ENCODE assay signal across 8 cellular contexts in the genomic region with DNA sequence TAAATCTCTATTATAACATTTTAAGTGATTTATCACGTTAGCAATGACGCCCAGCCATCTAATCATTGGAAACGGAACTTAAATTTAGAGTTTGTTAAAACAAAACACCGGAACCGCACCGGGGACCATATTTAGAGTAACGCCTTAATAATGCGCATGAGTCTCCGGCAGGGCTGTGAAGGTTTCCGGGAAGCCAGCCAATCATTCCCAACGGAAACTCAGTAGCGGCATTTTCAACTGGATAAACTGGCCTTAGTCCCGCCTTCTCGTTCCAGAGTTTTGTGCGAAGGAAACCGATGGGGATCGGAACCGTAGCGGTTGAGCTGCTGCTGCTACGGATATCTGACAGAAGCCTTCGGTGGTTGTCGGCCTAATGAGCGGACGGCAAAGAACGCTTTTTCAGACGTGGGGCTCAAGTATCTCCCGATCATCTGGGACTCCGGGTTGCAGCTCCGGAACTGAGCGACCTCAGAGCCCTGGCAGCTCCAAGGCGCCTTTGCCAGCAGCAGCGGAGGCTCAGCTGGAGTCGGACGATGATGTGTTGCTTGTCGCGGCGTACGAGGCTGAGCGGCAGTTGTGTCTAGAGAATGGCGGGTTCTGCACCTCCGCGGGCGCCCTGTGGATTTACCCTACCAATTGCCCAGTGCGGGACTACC. TPM values are rescaled to one million over a fixed set of nuclear protein-coding genes. Genes with fewer than 3 reads are reported as not detected.
DNase-seq lines count a peak whose midpoint lies in the region; ATAC-seq and TF ChIP-seq lines count a peak whose summit lies in the region.

A gene with protein sequence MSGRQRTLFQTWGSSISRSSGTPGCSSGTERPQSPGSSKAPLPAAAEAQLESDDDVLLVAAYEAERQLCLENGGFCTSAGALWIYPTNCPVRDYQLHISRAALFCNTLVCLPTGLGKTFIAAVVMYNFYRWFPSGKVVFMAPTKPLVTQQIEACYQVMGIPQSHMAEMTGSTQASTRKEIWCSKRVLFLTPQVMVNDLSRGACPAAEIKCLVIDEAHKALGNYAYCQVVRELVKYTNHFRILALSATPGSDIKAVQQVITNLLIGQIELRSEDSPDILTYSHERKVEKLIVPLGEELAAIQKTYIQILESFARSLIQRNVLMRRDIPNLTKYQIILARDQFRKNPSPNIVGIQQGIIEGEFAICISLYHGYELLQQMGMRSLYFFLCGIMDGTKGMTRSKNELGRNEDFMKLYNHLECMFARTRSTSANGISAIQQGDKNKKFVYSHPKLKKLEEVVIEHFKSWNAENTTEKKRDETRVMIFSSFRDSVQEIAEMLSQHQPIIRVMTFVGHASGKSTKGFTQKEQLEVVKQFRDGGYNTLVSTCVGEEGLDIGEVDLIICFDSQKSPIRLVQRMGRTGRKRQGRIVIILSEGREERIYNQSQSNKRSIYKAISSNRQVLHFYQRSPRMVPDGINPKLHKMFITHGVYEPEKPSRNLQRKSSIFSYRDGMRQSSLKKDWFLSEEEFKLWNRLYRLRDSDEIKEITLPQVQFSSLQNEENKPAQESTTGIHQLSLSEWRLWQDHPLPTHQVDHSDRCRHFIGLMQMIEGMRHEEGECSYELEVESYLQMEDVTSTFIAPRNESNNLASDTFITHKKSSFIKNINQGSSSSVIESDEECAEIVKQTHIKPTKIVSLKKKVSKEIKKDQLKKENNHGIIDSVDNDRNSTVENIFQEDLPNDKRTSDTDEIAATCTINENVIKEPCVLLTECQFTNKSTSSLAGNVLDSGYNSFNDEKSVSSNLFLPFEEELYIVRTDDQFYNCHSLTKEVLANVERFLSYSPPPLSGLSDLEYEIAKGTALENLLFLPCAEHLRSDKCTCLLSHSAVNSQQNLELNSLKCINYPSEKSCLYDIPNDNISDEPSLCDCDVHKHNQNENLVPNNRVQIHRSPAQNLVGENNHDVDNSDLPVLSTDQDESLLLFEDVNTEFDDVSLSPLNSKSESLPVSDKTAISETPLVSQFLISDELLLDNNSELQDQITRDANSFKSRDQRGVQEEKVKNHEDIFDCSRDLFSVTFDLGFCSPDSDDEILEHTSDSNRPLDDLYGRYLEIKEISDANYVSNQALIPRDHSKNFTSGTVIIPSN (N-terminal part only) (plus strand): TSS at position 272 of the 656 bp plus-strand sequence. CDS start 102 bp downstream, at position 374.

- POLR2A ChIA-PET in WTC11 (lab: Charles Lee), result interaction anchor here (0.5 to 0.7 kb wide), 2 partner anchors 115 to 174 kb away, joined by 3 read pairs; a partner anchor contains a TSS

- no peaks in the 10 kb centered on the region for H3K36me3 ChIP-seq in ACC112 (ENCODE audit: insufficient read depth, low read length)

- H3K79me2 ChIP-seq in ACC112 (ENCODE audit: control insufficient read depth, insufficient read depth, low read length, unreplicated experiment), result peaks cover 73% of the 10 kb centered on the region

- peak within 1 kb of the TSS; percentile 95 for H3K27ac Mint-ChIP-seq in WTC11

- peak within 1 kb of the TSS; percentile 99 for H3K4me3 Mint-ChIP-seq in WTC11

- H3K27me3 Mint-ChIP-seq in WTC11 (ENCODE audit: low read depth), result no peaks in the 10 kb centered on the region

- H3K4me1 Mint-ChIP-seq in WTC11, result peaks cover 18% of the 10 kb centered on the region

- no peaks in the 10 kb centered on the region for H3K9me3 Mint-ChIP-seq in WTC11

- peak within 1 kb of the TSS; percentile 66 for H3K27ac ChIP-seq in ACC112 (ENCODE audit: low read depth, low read length)
- peak within 1 kb of the TSS; percentile 92 for H3K27ac ChIP-seq in caudate nucleus (ENCODE audit: low read depth, low read length)

- no peak for TF ChIP-seq CTCF in WTC11 (IDR thresholded peaks at IDR 0.05)

- DNase-seq in NCI-H226 (peak; percentile 95), WTC11 (ENCODE audit: low spot score) (peak; percentile 87), caudate nucleus (lab: John Stamatoyannopoulos, UW) (peak; percentile 19 to 98 (median 84)), iPS-NIHi7 (ENCODE audit: extremely low spot score) (peak; percentile 87), smooth muscle cell of the brain vasculature (ENCODE audit: low read depth, low spot score) (peak; percentile 94)

- ATAC-seq in GM18870 (IDR thresholded peaks at IDR 0.05; ENCODE audit: unreplicated experiment) (peak; percentile 40), HG03175 (IDR thresholded peaks at IDR 0.05; ENCODE audit: unreplicated experiment) (peak; percentile 45), WTC11 (peak; percentile 69)

- CTCF ChIA-PET in WTC11 (lab: Charles Lee), result interaction anchor here (0.6 to 0.8 kb wide), 3 partner anchors 117 to 222 kb away, joined by 3 to 4 read pairs (median 3); a partner anchor contains a TSS

- H2AFZ ChIP-seq in ACC112 (ENCODE audit: low read length, unreplicated experiment), result peak within 1 kb of the TSS; percentile 96

- H3K4me3 ChIP-seq in ACC112 (ENCODE audit: low read depth, low read length), result peak within 1 kb of the TSS; percentile 92

- no peaks in the 10 kb centered on the region for H3K27me3 ChIP-seq in ACC112 (ENCODE audit: insufficient read depth, low read length)

- H3K36me3 Mint-ChIP-seq in WTC11, result peaks cover 3% of the 10 kb centered on the region

- H3K4me1 ChIP-seq in ACC112 (ENCODE audit: control insufficient read depth, insufficient read depth, low read length, unreplicated experiment), result peaks cover 11% of the 10 kb centered on the region

TF ChIP-seq in WTC11, 78 proteins besides CTCF, POLR2A, EP300 and RAD21:
- TF ChIP-seq RELA (CRISPR knock-in tag; IDR thresholded peaks at IDR 0.05; ENCODE audit: borderline replicate concordance) (no peak), GABPB1 (CRISPR knock-in tag; IDR thresholded peaks at IDR 0.05) (peak; percentile 83), NFYB (CRISPR knock-in tag; conservative IDR thresholded peaks at IDR 0.05; ENCODE audit: low read depth) (peak; percentile 82), SP1 (CRISPR knock-in tag; conservative IDR thresholded peaks at IDR 0.05) (peak; percentile 26; the same call in 1 of the 2 replicates), ESRRA (CRISPR knock-in tag; IDR thresholded peaks at IDR 0.05; ENCODE audit: borderline replicate concordance) (0 out of 2 replicates have a peak, but pooled peaks have one; percentile 44)
- TF ChIP-seq, protein P1, sequence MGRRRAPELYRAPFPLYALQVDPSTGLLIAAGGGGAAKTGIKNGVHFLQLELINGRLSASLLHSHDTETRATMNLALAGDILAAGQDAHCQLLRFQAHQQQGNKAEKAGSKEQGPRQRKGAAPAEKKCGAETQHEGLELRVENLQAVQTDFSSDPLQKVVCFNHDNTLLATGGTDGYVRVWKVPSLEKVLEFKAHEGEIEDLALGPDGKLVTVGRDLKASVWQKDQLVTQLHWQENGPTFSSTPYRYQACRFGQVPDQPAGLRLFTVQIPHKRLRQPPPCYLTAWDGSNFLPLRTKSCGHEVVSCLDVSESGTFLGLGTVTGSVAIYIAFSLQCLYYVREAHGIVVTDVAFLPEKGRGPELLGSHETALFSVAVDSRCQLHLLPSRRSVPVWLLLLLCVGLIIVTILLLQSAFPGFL (CRISPR knock-in tag; IDR thresholded peaks at IDR 0.05; ENCODE audit: borderline replicate concordance), result peak; percentile 41; the same call in 1 of the 2 replicates
- TF ChIP-seq, protein P2, sequence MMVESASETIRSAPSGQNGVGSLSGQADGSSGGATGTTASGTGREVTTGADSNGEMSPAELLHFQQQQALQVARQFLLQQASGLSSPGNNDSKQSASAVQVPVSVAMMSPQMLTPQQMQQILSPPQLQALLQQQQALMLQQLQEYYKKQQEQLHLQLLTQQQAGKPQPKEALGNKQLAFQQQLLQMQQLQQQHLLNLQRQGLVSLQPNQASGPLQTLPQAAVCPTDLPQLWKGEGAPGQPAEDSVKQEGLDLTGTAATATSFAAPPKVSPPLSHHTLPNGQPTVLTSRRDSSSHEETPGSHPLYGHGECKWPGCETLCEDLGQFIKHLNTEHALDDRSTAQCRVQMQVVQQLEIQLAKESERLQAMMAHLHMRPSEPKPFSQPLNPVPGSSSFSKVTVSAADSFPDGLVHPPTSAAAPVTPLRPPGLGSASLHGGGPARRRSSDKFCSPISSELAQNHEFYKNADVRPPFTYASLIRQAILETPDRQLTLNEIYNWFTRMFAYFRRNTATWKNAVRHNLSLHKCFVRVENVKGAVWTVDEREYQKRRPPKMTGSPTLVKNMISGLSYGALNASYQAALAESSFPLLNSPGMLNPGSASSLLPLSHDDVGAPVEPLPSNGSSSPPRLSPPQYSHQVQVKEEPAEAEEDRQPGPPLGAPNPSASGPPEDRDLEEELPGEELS (CRISPR knock-in tag; IDR thresholded peaks at IDR 0.05), result 0 out of 2 replicates have a peak, but pooled peaks have one; percentile 45
- TF ChIP-seq, protein P3, sequence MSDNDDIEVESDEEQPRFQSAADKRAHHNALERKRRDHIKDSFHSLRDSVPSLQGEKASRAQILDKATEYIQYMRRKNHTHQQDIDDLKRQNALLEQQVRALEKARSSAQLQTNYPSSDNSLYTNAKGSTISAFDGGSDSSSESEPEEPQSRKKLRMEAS (CRISPR knock-in tag; IDR thresholded peaks at IDR 0.05), result 0 out of 2 replicates have a peak, but pooled peaks have one; percentile 24
- TF ChIP-seq, protein P4, sequence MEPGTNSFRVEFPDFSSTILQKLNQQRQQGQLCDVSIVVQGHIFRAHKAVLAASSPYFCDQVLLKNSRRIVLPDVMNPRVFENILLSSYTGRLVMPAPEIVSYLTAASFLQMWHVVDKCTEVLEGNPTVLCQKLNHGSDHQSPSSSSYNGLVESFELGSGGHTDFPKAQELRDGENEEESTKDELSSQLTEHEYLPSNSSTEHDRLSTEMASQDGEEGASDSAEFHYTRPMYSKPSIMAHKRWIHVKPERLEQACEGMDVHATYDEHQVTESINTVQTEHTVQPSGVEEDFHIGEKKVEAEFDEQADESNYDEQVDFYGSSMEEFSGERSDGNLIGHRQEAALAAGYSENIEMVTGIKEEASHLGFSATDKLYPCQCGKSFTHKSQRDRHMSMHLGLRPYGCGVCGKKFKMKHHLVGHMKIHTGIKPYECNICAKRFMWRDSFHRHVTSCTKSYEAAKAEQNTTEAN (CRISPR knock-in tag; IDR thresholded peaks at IDR 0.05), result no peak

RNA-seq across cellular contexts. Expression of the gene that starts here (rescaled TPM):
- 12.9 to 16.7 TPM (median 13.7 TPM) in 3 replicates for total RNA-seq in WTC11 (2021)

Comparison
In these comparisons a context has a peak if more than half of its experiments do, and no peak if none do; other contexts are left out.
1. Peak in every context shown above with its lines: DNase-seq, ATAC-seq, H3K4me3 ChIP-seq and H3K27ac ChIP-seq.